24 cellular contexts compared by ENCODE assay signal in the genomic region with DNA sequence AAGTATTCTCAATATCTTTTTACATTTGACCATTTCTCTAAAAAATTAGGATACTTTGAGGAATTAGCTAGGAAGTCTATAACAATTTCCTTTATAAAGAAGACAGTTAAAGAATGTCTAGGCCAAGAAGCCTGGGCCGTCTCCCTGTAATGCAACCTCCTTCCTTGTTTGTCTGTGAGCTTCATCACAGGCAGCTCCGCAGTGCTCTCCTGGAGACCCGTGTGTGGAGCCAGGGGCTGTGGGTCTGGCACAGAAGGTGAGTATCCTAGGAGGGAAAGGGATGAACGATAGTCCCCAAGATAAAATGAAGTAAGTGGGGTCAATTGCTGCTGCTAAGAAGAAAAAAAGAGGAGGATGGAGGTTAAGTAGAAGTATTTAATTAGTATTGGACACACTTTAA.
"Had no signal": no experiment of that assay in that cellular context is flagged by ENCODE, and none has a peak within 500 bp of the region (broad histone marks: within the 10 kb centered on the region; RNA-seq: fewer than 3 reads in every experiment).

No MANE protein-coding gene starts in this region.

- H3K4me3 Mint-ChIP-seq: dendritic cell treated with granulocyte-macrophage colony-stimulating factor and Interleukin-4, amounts not matched to agents 40 ng/mL and 50 ng/mL, for 4 days; effector memory CD8-positive, alpha-beta T cell; endodermal cell had no signal

- H3K4me3 ChIP-seq: colonic mucosa, coronary artery, dorsolateral prefrontal cortex, esophagus muscularis mucosa, esophagus squamous epithelium, gastrocnemius medialis, gastroesophageal sphincter, heart left ventricle, heart right ventricle had no signal

- H3K9me3 ChIP-seq: colonic mucosa, esophagus muscularis mucosa, esophagus squamous epithelium, gastrocnemius medialis, gastroesophageal sphincter, heart left ventricle, heart right ventricle had no signal

- ATAC-seq: effector memory CD8-positive, alpha-beta T cell; esophagus mucosa; foreskin keratinocyte; gastrocnemius medialis; gastroesophageal sphincter; heart left ventricle; heart right ventricle had no signal

- H3K27ac Mint-ChIP-seq: dendritic cell treated with granulocyte-macrophage colony-stimulating factor and Interleukin-4, amounts not matched to agents 40 ng/mL and 50 ng/mL, for 4 days; effector memory CD8-positive, alpha-beta T cell; endodermal cell had no signal

- H3K27ac ChIP-seq: colonic mucosa, coronary artery, dorsolateral prefrontal cortex, epithelial cell of prostate, esophagus muscularis mucosa, esophagus squamous epithelium, foreskin keratinocyte, gastrocnemius medialis, gastroesophageal sphincter, heart left ventricle, heart right ventricle had no signal

- H3K36me3 ChIP-seq: colonic mucosa, esophagus muscularis mucosa, esophagus squamous epithelium, gastrocnemius medialis, gastroesophageal sphincter, heart left ventricle, heart right ventricle had no signal

- DNase-seq: colonic mucosa; cortex of kidney; dermis blood vessel endothelial cell; dorsolateral prefrontal cortex; effector CD4-positive, alpha-beta T cell; effector CD8-positive, alpha-beta T cell; effector memory CD4-positive, alpha-beta T cell; effector memory CD8-positive, alpha-beta T cell; endodermal cell; erythroblast; esophagus squamous epithelium; foreskin fibroblast; foreskin keratinocyte; foreskin melanocyte; gastrocnemius medialis; head of caudate nucleus; heart left ventricle; heart right ventricle had no signal

- H3K9me3 Mint-ChIP-seq: dendritic cell treated with granulocyte-macrophage colony-stimulating factor and Interleukin-4, amounts not matched to agents 40 ng/mL and 50 ng/mL, for 4 days; effector memory CD8-positive, alpha-beta T cell; endodermal cell had no signal

- H3K4me1 ChIP-seq: foreskin keratinocyte had no signal

- H3K27me3 ChIP-seq: colonic mucosa, dorsolateral prefrontal cortex had no signal
